1 cellular context compared by ENCODE assay signal in the genomic region with DNA sequence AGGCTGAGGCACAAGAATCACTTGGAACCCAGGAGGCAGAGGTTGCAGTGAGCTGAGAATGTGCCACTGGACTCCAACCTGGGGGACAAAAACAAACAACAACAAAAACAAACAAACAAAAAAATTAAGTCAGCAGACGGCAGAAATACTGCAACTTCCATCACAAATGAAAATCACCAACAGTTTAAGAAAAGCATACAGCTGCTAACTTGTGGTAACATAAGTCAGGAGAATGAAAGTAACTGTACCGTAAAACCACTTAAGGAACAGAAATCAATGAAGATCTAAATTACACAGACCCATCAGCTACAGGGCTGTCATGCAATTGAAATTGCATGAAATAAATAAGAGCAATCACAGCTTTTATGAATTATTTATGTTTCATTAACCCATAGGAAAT.
TF ChIP-seq lines count a peak whose summit lies in the region.

No MANE protein-coding gene starts in this region.

TF ChIP-seq in GM12878, 131 proteins besides CTCF, POLR2A, EP300 and RAD21 (continued from another document and continues in another):
- TF ChIP-seq ZNF687 (IDR thresholded peaks at IDR 0.05) (no peak), RFX5 (IDR thresholded peaks at IDR 0.05; ENCODE audit: low read depth, low read length) (no peak), RELB (IDR thresholded peaks at IDR 0.05; ENCODE audit: low read depth) (0 out of 2 replicates have a peak, but pooled peaks have one; percentile 35), JUNB (IDR thresholded peaks at IDR 0.05) (no peak; the same call in 1 of the 2 replicates), SMAD5 (IDR thresholded peaks at IDR 0.05; ENCODE audit: low read depth) (no peak), ZZZ3 (IDR thresholded peaks at IDR 0.05; ENCODE audit: control insufficient read depth, insufficient read length, low read depth) (no peak), ZNF384 (IDR thresholded peaks at IDR 0.05; ENCODE audit: borderline replicate concordance, low read depth, low read length) (no peak), DPF2 (IDR thresholded peaks at IDR 0.05) (no peak; the same call in none of the 2 replicates), HDAC2 (IDR thresholded peaks at IDR 0.05) (no peak), SREBF2 (IDR thresholded peaks at IDR 0.05; ENCODE audit: low read length) (no peak), YY1 (IDR thresholded peaks at IDR 0.05; ENCODE audit: low read depth, low read length) (no peak), TAF1 (IDR thresholded peaks at IDR 0.05; ENCODE audit: borderline replicate concordance, low read depth, low read length) (no peak), POU2F2 (IDR thresholded peaks at IDR 0.05; ENCODE audit: borderline replicate concordance, low read depth, low read length) (no peak), SMAD1 (IDR thresholded peaks at IDR 0.05; ENCODE audit: low read depth, partially characterized antibody) (no peak), ETV6 (conservative IDR thresholded peaks at IDR 0.05 in 1 of 2, IDR thresholded peaks at IDR 0.05 in 1 of 2; ENCODE audit: borderline replicate concordance in 1 of 2, low read depth in 1 of 2) (no peak; a peak in 1 of 4 replicates), E2F4 (IDR thresholded peaks at IDR 0.05; ENCODE audit: low read depth, low read length) (no peak), NFXL1 (IDR thresholded peaks at IDR 0.05; ENCODE audit: borderline replicate concordance) (no peak), YBX1 (IDR thresholded peaks at IDR 0.05) (no peak), TARDBP (IDR thresholded peaks at IDR 0.05; ENCODE audit: borderline replicate concordance) (no peak), POLR2AphosphoS5 (IDR thresholded peaks at IDR 0.05; ENCODE audit: low read length) (no peak), RUNX3 (IDR thresholded peaks at IDR 0.05; ENCODE audit: low read length) (peak; percentile 87), RAD51 (IDR thresholded peaks at IDR 0.05) (no peak), PML (IDR thresholded peaks at IDR 0.05; ENCODE audit: low read length) (no peak; the same call in 1 of the 2 replicates), ESRRA (IDR thresholded peaks at IDR 0.05; ENCODE audit: low read length) (no peak), ZNF24 (IDR thresholded peaks at IDR 0.05) (no peak), ZNF622 (IDR thresholded peaks at IDR 0.05) (no peak), CBFB (IDR thresholded peaks at IDR 0.05; ENCODE audit: low read depth) (no peak), ZBTB11 (CRISPR knock-in tag; IDR thresholded peaks at IDR 0.05) (no peak), SMC3 (IDR thresholded peaks at IDR 0.05; ENCODE audit: borderline replicate concordance, low read length) (no peak), CBX3 (IDR thresholded peaks at IDR 0.05; ENCODE audit: borderline replicate concordance, low read depth) (no peak), MTA2 (IDR thresholded peaks at IDR 0.05; ENCODE audit: low read depth) (peak; percentile 52; the same call in 1 of the 2 replicates), ZSCAN29 (IDR thresholded peaks at IDR 0.05) (no peak), NBN (IDR thresholded peaks at IDR 0.05) (no peak), SUPT20H (IDR thresholded peaks at IDR 0.05; ENCODE audit: borderline replicate concordance, control insufficient read depth, low read depth, low read length) (no peak), KLF5 (IDR thresholded peaks at IDR 0.05; ENCODE audit: partially characterized antibody) (no peak), SP1 (IDR thresholded peaks at IDR 0.05; ENCODE audit: low read depth, low read length) (no peak), NR2F1 (conservative IDR thresholded peaks at IDR 0.05) (no peak), ZNF217 (IDR thresholded peaks at IDR 0.05) (no peak)
- TF ChIP-seq, protein P1, sequence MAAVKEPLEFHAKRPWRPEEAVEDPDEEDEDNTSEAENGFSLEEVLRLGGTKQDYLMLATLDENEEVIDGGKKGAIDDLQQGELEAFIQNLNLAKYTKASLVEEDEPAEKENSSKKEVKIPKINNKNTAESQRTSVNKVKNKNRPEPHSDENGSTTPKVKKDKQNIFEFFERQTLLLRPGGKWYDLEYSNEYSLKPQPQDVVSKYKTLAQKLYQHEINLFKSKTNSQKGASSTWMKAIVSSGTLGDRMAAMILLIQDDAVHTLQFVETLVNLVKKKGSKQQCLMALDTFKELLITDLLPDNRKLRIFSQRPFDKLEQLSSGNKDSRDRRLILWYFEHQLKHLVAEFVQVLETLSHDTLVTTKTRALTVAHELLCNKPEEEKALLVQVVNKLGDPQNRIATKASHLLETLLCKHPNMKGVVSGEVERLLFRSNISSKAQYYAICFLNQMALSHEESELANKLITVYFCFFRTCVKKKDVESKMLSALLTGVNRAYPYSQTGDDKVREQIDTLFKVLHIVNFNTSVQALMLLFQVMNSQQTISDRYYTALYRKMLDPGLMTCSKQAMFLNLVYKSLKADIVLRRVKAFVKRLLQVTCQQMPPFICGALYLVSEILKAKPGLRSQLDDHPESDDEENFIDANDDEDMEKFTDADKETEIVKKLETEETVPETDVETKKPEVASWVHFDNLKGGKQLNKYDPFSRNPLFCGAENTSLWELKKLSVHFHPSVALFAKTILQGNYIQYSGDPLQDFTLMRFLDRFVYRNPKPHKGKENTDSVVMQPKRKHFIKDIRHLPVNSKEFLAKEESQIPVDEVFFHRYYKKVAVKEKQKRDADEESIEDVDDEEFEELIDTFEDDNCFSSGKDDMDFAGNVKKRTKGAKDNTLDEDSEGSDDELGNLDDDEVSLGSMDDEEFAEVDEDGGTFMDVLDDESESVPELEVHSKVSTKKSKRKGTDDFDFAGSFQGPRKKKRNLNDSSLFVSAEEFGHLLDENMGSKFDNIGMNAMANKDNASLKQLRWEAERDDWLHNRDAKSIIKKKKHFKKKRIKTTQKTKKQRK (IDR thresholded peaks at IDR 0.05; ENCODE audit: low read depth, low read length) = no peak
- TF ChIP-seq, protein P2, sequence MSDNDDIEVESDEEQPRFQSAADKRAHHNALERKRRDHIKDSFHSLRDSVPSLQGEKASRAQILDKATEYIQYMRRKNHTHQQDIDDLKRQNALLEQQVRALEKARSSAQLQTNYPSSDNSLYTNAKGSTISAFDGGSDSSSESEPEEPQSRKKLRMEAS (IDR thresholded peaks at IDR 0.05; ENCODE audit: low read depth, low read length) = no peak
- TF ChIP-seq, protein P3, sequence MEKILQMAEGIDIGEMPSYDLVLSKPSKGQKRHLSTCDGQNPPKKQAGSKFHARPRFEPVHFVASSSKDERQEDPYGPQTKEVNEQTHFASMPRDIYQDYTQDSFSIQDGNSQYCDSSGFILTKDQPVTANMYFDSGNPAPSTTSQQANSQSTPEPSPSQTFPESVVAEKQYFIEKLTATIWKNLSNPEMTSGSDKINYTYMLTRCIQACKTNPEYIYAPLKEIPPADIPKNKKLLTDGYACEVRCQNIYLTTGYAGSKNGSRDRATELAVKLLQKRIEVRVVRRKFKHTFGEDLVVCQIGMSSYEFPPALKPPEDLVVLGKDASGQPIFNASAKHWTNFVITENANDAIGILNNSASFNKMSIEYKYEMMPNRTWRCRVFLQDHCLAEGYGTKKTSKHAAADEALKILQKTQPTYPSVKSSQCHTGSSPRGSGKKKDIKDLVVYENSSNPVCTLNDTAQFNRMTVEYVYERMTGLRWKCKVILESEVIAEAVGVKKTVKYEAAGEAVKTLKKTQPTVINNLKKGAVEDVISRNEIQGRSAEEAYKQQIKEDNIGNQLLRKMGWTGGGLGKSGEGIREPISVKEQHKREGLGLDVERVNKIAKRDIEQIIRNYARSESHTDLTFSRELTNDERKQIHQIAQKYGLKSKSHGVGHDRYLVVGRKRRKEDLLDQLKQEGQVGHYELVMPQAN (conservative IDR thresholded peaks at IDR 0.05) = no peak
- TF ChIP-seq, protein P4, sequence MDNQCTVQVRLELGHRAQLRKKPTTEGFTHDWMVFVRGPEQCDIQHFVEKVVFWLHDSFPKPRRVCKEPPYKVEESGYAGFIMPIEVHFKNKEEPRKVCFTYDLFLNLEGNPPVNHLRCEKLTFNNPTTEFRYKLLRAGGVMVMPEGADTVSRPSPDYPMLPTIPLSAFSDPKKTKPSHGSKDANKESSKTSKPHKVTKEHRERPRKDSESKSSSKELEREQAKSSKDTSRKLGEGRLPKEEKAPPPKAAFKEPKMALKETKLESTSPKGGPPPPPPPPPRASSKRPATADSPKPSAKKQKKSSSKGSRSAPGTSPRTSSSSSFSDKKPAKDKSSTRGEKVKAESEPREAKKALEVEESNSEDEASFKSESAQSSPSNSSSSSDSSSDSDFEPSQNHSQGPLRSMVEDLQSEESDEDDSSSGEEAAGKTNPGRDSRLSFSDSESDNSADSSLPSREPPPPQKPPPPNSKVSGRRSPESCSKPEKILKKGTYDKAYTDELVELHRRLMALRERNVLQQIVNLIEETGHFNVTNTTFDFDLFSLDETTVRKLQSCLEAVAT (IDR thresholded peaks at IDR 0.05) = peak; percentile 75
